Comparison of ENCODE assay signal across 1 cellular context in genomic region chr7:90824386-90825307, GRCh38.
TF ChIP-seq lines count a peak whose summit lies in the region.

No MANE protein-coding gene starts in this region.

TF ChIP-seq in IMR-90, 13 proteins besides CTCF, POLR2A, EP300 and RAD21:
- TF ChIP-seq USF2 (IDR thresholded peaks at IDR 0.05; ENCODE audit: low read depth, low read length) (no peak), MAFK (IDR thresholded peaks at IDR 0.05; ENCODE audit: low read depth, low read length) (peak; percentile 76), ELK1 (IDR thresholded peaks at IDR 0.05; ENCODE audit: borderline replicate concordance, low read depth, low read length) (no peak), BHLHE40 (IDR thresholded peaks at IDR 0.05; ENCODE audit: low read depth, low read length) (no peak), CEBPB (IDR thresholded peaks at IDR 0.05; ENCODE audit: low read depth, low read length) (peak; percentile 87)
TF ChIP-seq in IMR-90: peak in this region for 2.
